ENCODE assay signal across 8 cellular contexts in genomic region chr5:67206381-67207328, GRCh38. TPM values are rescaled to one million over a fixed set of nuclear protein-coding genes. Genes with fewer than 3 reads are reported as not detected.
DNase-seq lines count a peak whose midpoint lies in the region; ATAC-seq and TF ChIP-seq lines count a peak whose summit lies in the region.

No MANE protein-coding gene starts in this region.

- in situ Hi-C loops in GM18951 (cut with MboI; ENCODE audit: low sequenced_read_pairs, unreplicated experiment): no loop called here

- H3K27me3 ChIP-seq in SJCRH30 (peaks cover 7% of the 10 kb centered on the region), upper lobe of right lung (no peaks in the 10 kb centered on the region)

- H3K27ac ChIP-seq in SJCRH30 (no peak overlapping the region), upper lobe of right lung (peak overlapping the region; percentile 6)

- TF ChIP-seq CTCF in upper lobe of right lung (IDR thresholded peaks at IDR 0.05): no peak

- no peaks in the 10 kb centered on the region for H3K9me3 ChIP-seq in SJCRH30 (replicated peaks)
- H3K9me3 ChIP-seq in upper lobe of right lung: no peaks in the 10 kb centered on the region

- no peak overlapping the region for H3K4me3 ChIP-seq in SJCRH30
- no peak overlapping the region for H3K4me3 ChIP-seq in upper lobe of right lung

- ATAC-seq in HG03095 (IDR thresholded peaks at IDR 0.05; ENCODE audit: unreplicated experiment) (peak; percentile 80), upper lobe of right lung (peak; percentile 76)

- intact Hi-C loops in upper lobe of right lung (cut with DNase I): no loop called here
- intact Hi-C loops in posterior cingulate gyrus (cut with DNase I): loop anchor here (5.0 kb wide), 1 partner anchor 899 kb away; no protein-coding TSS in a partner anchor

- DNase-seq in SJCRH30 (peak; percentile 22 to 42), mucosa of gallbladder (ENCODE audit: low spot score) (peak; percentile 62), upper lobe of right lung (peak; percentile 69), posterior cingulate gyrus (no peak), mesenteric fat pad (ENCODE audit: low spot score) (no peak)
- DNase-seq in activated gamma-delta T cell treated with anti-CD3 and anti-CD28 coated beads, Interleukin-2, amount 50 U/mL, for 16 hours (ENCODE audit: low read depth): peak; percentile 46

- peak; percentile 20 for TF ChIP-seq POLR2A in GM18951 (IDR thresholded peaks at IDR 0.05; ENCODE audit: extremely low read depth, insufficient read depth, insufficient read length)

- H3K4me1 ChIP-seq in SJCRH30 (no peaks in the 10 kb centered on the region), upper lobe of right lung (peaks cover 21% of the 10 kb centered on the region)

- no peaks in the 10 kb centered on the region for H3K36me3 ChIP-seq in SJCRH30
- no peaks in the 10 kb centered on the region for H3K36me3 ChIP-seq in upper lobe of right lung

RNA-seq across cellular contexts. Expression of gene CD180, which starts 10.1 kb away (rescaled TPM):
- not detected in 2 replicates for total RNA-seq in SJCRH30 (2014; rRNA removed; shearing (Covaris generic))
- total RNA-seq in mucosa of gallbladder (1.6 TPM), upper lobe of right lung (3.0 TPM), mesenteric fat pad (2.6 TPM)

Comparison
In these comparisons a context has a peak if more than half of its experiments do, and no peak if none do; other contexts are left out.
1. DNase-seq: peak in SJCRH30 (2 of 2), activated gamma-delta T cell treated with anti-CD3 and anti-CD28 coated beads, Interleukin-2, amount 50 U/mL, for 16 hours (single experiment), mucosa of gallbladder (single experiment) and upper lobe of right lung (single experiment); none in posterior cingulate gyrus (0 of 10) and mesenteric fat pad (single experiment).